In genomic region chr15:41939986-41940385, GRCh38 we compare ENCODE assay signal across 15 cellular contexts. TPM values are rescaled to one million over a fixed set of nuclear protein-coding genes. Genes with fewer than 3 reads are reported as not detected.
DNase-seq lines count a peak whose midpoint lies in the region; ATAC-seq and TF ChIP-seq lines count a peak whose summit lies in the region.
"Had no signal": no experiment of that assay in that cellular context is flagged by ENCODE, and none has a peak within 500 bp of the region (broad histone marks: within the 10 kb centered on the region; RNA-seq: fewer than 3 reads in every experiment).

No MANE protein-coding gene starts in this region.

- H3K4me1 ChIP-seq in SK-N-SH (ENCODE audit: control insufficient read depth in 1 of 2, insufficient read depth in 2 of 2, low read depth in 1 of 2, low read length in 1 of 2) (peaks cover 7 to 42% of the 10 kb centered on the region in 2 experiments; a peak in 3 of 4 replicates), mammary epithelial cell (ENCODE audit: insufficient read depth, low read length) (peaks cover 76% of the 10 kb centered on the region)

- peaks cover 2% of the 10 kb centered on the region for H3K27me3 Mint-ChIP-seq in HFFc6 (ENCODE audit: insufficient read depth)
- no peaks in the 10 kb centered on the region for H3K27me3 Mint-ChIP-seq in stimulated activated memory B cell treated with anti-CD40 and anti-IgM and Interleukin-4, amounts not matched to agents 10 μg/mL and 1 μg/mL and 100 μg/mL, for 72 hours

- H3K9me3 Mint-ChIP-seq in HFFc6, result no peaks in the 10 kb centered on the region
- no peaks in the 10 kb centered on the region for H3K9me3 Mint-ChIP-seq in stimulated activated memory B cell treated with anti-CD40 and anti-IgM and Interleukin-4, amounts not matched to agents 10 μg/mL and 1 μg/mL and 100 μg/mL, for 72 hours
- H3K9me3 Mint-ChIP-seq: WTC11 had no signal

- no peak for TF ChIP-seq RAD21 in SK-N-SH (IDR thresholded peaks at IDR 0.05; ENCODE audit: low read length)

- H3K9me2 ChIP-seq in SK-N-SH, result no peaks in the 10 kb centered on the region

- DNase-seq in SK-N-SH (no peak), HFFc6 (no peak), mammary epithelial cell (no peak), mesenteric fat pad (ENCODE audit: low spot score) (peak; percentile 53)
- DNase-seq: COR-L47, NCI-H2029, NCI-H82, occipital lobe, SIG-M5 had no signal

- H3K9me3 ChIP-seq in SK-N-SH, result no peaks in the 10 kb centered on the region
- H3K9me3 ChIP-seq in mammary epithelial cell (replicated peaks; ENCODE audit: insufficient read depth, low read length), result no peaks in the 10 kb centered on the region

- peak overlapping the region; percentile 29 for H3K4me2 ChIP-seq in SK-N-SH
- H3K4me2 ChIP-seq in mammary epithelial cell (ENCODE audit: insufficient read depth, low read depth, low read length), result peak overlapping the region; percentile 72

- ATAC-seq in SK-N-SH treated with all-trans-retinoic acid at 6 μM for 48 hours (no peak), GM19395 (IDR thresholded peaks at IDR 0.05; ENCODE audit: unreplicated experiment) (no peak), HG03135 (IDR thresholded peaks at IDR 0.05; ENCODE audit: unreplicated experiment) (no peak)
- no peak for ATAC-seq in stimulated activated memory B cell treated with anti-CD40 and anti-IgM and Interleukin-4, amounts not matched to agents 10 μg/mL and 1 μg/mL and 100 μg/mL, for 72 hours
- ATAC-seq: WTC11 had no signal

- WGBS in SK-N-SH (ENCODE audit: low lambda C conversion rate), result 94% methylated on average over 9 of the region's 9 CpGs
- 91% methylated on average over 9 of the region's 9 CpGs for WGBS in mammary epithelial cell (ENCODE audit: low coverage, missing lambda C conversion rate)

- intact Hi-C loops in mammary epithelial cell (cut with micrococcal nuclease), result loop anchor here (1.0 kb wide), 1 partner anchor 10 kb away; no protein-coding TSS in a partner anchor

- CTCF ChIA-PET in SK-N-SH (lab: Yijun Ruan, JAX) (interaction anchor here (1.0 to 1.8 kb wide), 2 partner anchors 50 to 117 kb away, joined by 3 to 4 read pairs; no protein-coding TSS in a partner anchor), mammary epithelial cell (lab: Charles Lee; ENCODE audit: low non-redundant PET) (no interaction called here)

- H4K20me1 ChIP-seq in SK-N-SH (ENCODE audit: insufficient read depth), result no peaks in the 10 kb centered on the region
- H4K20me1 ChIP-seq in mammary epithelial cell (ENCODE audit: insufficient read depth, low read length), result no peaks in the 10 kb centered on the region

- H3K27me3 ChIP-seq in SK-N-SH (ENCODE audit: insufficient read depth) (no peaks in the 10 kb centered on the region), mammary epithelial cell (ENCODE audit: insufficient read depth, low read length) (no peaks in the 10 kb centered on the region)

- dilution Hi-C loops in mammary epithelial cell (cut with HindIII; ENCODE audit: low sequenced_read_pairs), result no loop called here

- peaks cover 79% of the 10 kb centered on the region for H3K4me1 Mint-ChIP-seq in HFFc6 (ENCODE audit: low read depth)
- peaks cover 22% of the 10 kb centered on the region for H3K4me1 Mint-ChIP-seq in stimulated activated memory B cell treated with anti-CD40 and anti-IgM and Interleukin-4, amounts not matched to agents 10 μg/mL and 1 μg/mL and 100 μg/mL, for 72 hours

- H2AFZ ChIP-seq in SK-N-SH (ENCODE audit: low read depth), result no peak overlapping the region
- no peak overlapping the region for H2AFZ ChIP-seq in mammary epithelial cell (ENCODE audit: low read depth, low read length)

- H3K79me2 ChIP-seq in SK-N-SH (ENCODE audit: insufficient read depth) (peaks cover 28% of the 10 kb centered on the region; the same call in 1 of the 2 replicates), mammary epithelial cell (ENCODE audit: insufficient read depth, low read length) (peaks cover 74% of the 10 kb centered on the region)

- POLR2A ChIA-PET in SK-N-SH (lab: Yijun Ruan, JAX), result no interaction called here

- TF ChIP-seq CTCF in SK-N-SH (IDR thresholded peaks at IDR 0.05), result no peak
- TF ChIP-seq CTCF in HFFc6 (IDR thresholded peaks at IDR 0.05), result no peak
- no peak for TF ChIP-seq CTCF in mammary epithelial cell (conservative IDR thresholded peaks at IDR 0.05 in 1 of 2, IDR thresholded peaks at IDR 0.05 in 1 of 2; ENCODE audit: extremely low read depth in 1 of 2, insufficient read depth in 1 of 2, low read depth in 1 of 2, low read length in 2 of 2)

- H3K9ac ChIP-seq in SK-N-SH (no peak overlapping the region), mammary epithelial cell (ENCODE audit: insufficient read depth, low read length) (no peak overlapping the region)

- peaks cover 33% of the 10 kb centered on the region for H3K36me3 Mint-ChIP-seq in HFFc6 (ENCODE audit: low read depth)
- peaks cover 42% of the 10 kb centered on the region for H3K36me3 Mint-ChIP-seq in stimulated activated memory B cell treated with anti-CD40 and anti-IgM and Interleukin-4, amounts not matched to agents 10 μg/mL and 1 μg/mL and 100 μg/mL, for 72 hours

- H3K36me3 ChIP-seq in SK-N-SH (replicated peaks in 1 of 2; ENCODE audit: control insufficient read depth in 1 of 2, insufficient read depth in 2 of 2, low read length in 1 of 2) (peaks cover 0 to 3% of the 10 kb centered on the region in 2 experiments), mammary epithelial cell (ENCODE audit: insufficient read depth, low read length) (peaks cover 22% of the 10 kb centered on the region)

- H3K4me3 ChIP-seq in SK-N-SH (ENCODE audit: low read depth in 2 of 2, low read length in 1 of 2), result no peak overlapping the region
- no peak overlapping the region for H3K4me3 ChIP-seq in mammary epithelial cell (replicated peaks in 1 of 3; ENCODE audit: insufficient read depth in 1 of 3, low read depth in 2 of 3, low read length in 3 of 3)

- in situ Hi-C loops in mammary epithelial cell (cut with MboI; ENCODE audit: low sequenced_read_pairs in 2 of 2), result no loop called here

- peak overlapping the region; percentile 78 for H3K27ac Mint-ChIP-seq in HFFc6
- no peak overlapping the region for H3K27ac Mint-ChIP-seq in stimulated activated memory B cell treated with anti-CD40 and anti-IgM and Interleukin-4, amounts not matched to agents 10 μg/mL and 1 μg/mL and 100 μg/mL, for 72 hours
- H3K27ac Mint-ChIP-seq: WTC11 had no signal

- peaks cover 33% of the 10 kb centered on the region for H3F3A ChIP-seq in SK-N-SH (replicated peaks; ENCODE audit: insufficient read depth)

- BruUV-seq in mammary epithelial cell (replicated peaks; lab: Mats Ljungman, UMichigan), result no TSS peak

- H3K4me3 Mint-ChIP-seq in HFFc6, result peak overlapping the region; percentile 58
- H3K4me3 Mint-ChIP-seq in stimulated activated memory B cell treated with anti-CD40 and anti-IgM and Interleukin-4, amounts not matched to agents 10 μg/mL and 1 μg/mL and 100 μg/mL, for 72 hours, result no peak overlapping the region
- H3K4me3 Mint-ChIP-seq: WTC11 had no signal

- no peak for TF ChIP-seq EP300 in SK-N-SH (IDR thresholded peaks at IDR 0.05; ENCODE audit: borderline replicate concordance in 1 of 2, low read depth in 1 of 2, low read length in 1 of 2)

- H3K27ac ChIP-seq in SK-N-SH (ENCODE audit: low read depth in 2 of 2, low read length in 1 of 2) (peak overlapping the region in 1 of 2 experiments; percentile 59; a peak in 2 of 4 replicates), mammary epithelial cell (ENCODE audit: insufficient read depth, low read depth, low read length) (peak overlapping the region; percentile 39)
- H3K27ac ChIP-seq: 22Rv1 had no signal

TF ChIP-seq in SK-N-SH, 30 proteins besides CTCF, POLR2A, EP300 and RAD21:
- TF ChIP-seq GABPA (IDR thresholded peaks at IDR 0.05; ENCODE audit: low read depth), result no peak
- no peak for TF ChIP-seq RCOR1 (IDR thresholded peaks at IDR 0.05; ENCODE audit: low read length)
- no peak for TF ChIP-seq USF1 (IDR thresholded peaks at IDR 0.05; ENCODE audit: borderline replicate concordance, low read depth)

TF ChIP-seq in SK-N-SH treated with all-trans-retinoic acid at 6 μM for 48 hours, 23 proteins besides CTCF, POLR2A, EP300 and RAD21 (continues in another document):
- TF ChIP-seq TSHZ2 (CRISPR knock-in tag; IDR thresholded peaks at IDR 0.05), result no peak

RNA-seq across cellular contexts. Expression of gene EHD4, which starts 32.4 kb away (rescaled TPM):
- 16.9 and 17.5 TPM in 2 replicates for polyA plus RNA-seq in SK-N-SH (2012; rRNA removed)
- 11.1 and 14.4 TPM in 2 replicates for polyA plus RNA-seq in SK-N-SH (2012; cell fraction: cytosol; rRNA removed)
- polyA plus RNA-seq in SK-N-SH (2012; cell fraction: nucleus; rRNA removed), result 9.6 and 11.1 TPM in 2 replicates
- 10 to 100 TPM; 14.1 to 21.8 (median 18.1) TPM for total RNA-seq in HFFc6 (2021; fragmentation: NEBNext Ultra II Directional; extraction: Animal tissue kit (Norgen Biotek cat#: 25700))
- 10 to 100 TPM; 53.6 to 65.0 TPM for total RNA-seq in mammary epithelial cell
- polyA plus RNA-seq in mammary epithelial cell, result 55.8 TPM
- 66.8 TPM for polyA minus RNA-seq in mammary epithelial cell
- total RNA-seq in mesenteric fat pad, result 35.7 TPM

RNA-seq across cellular contexts. Expression of gene SPTBN5, which starts 46.1 kb away (rescaled TPM):
- polyA plus RNA-seq in SK-N-SH (2012; rRNA removed), result 0.23 TPM in 2 replicates
- 0.05 TPM in 2 replicates for polyA plus RNA-seq in SK-N-SH (2012; cell fraction: cytosol; rRNA removed)
- polyA plus RNA-seq in SK-N-SH (2012; cell fraction: nucleus; rRNA removed), result 1.2 and 1.7 TPM in 2 replicates
- under 1 TPM; 0.16 to 0.34 (median 0.24) TPM for total RNA-seq in HFFc6 (2021; fragmentation: NEBNext Ultra II Directional; extraction: Animal tissue kit (Norgen Biotek cat#: 25700))
- total RNA-seq in mammary epithelial cell, result 10 to 100 TPM in 1 of 2 donors, 1 to 10 TPM in 1; 3.0 to 17.0 TPM
- 2.1 TPM for polyA plus RNA-seq in mammary epithelial cell
- polyA minus RNA-seq in mammary epithelial cell, result 0.93 TPM
- 1.6 TPM for total RNA-seq in mesenteric fat pad
